8 cellular contexts compared by ENCODE assay signal in genomic region chr14:61252354-61253063, GRCh38. TPM values are rescaled to one million over a fixed set of nuclear protein-coding genes. Genes with fewer than 3 reads are reported as not detected.
A peak's percentile ranks its signal among the peaks of the same experiment; 100 is the strongest.
DNase-seq lines count a peak whose midpoint lies in the region; ATAC-seq and TF ChIP-seq lines count a peak whose summit lies in the region.

No MANE protein-coding gene starts in this region.

- H3K27me3 ChIP-seq in DND-41 (ENCODE audit: insufficient read depth, low read length, poor library complexity) (peaks cover 19% of the 10 kb centered on the region), PC-9 (ENCODE audit: insufficient read depth, low read depth) (no peaks in the 10 kb centered on the region), testis (no peaks in the 10 kb centered on the region)

- no peaks in the 10 kb centered on the region; the same call in 1 of the 2 replicates for H3F3A ChIP-seq in PC-9 (ENCODE audit: insufficient read depth, low read depth)

- BruUV-seq in PC-9 (replicated peaks; lab: Mats Ljungman, UMichigan), result no TSS peak

- peaks cover 8% of the 10 kb centered on the region for H3K4me1 Mint-ChIP-seq in neural crest cell

- H3K27ac ChIP-seq in DND-41 (ENCODE audit: low read length) (no peak overlapping the region), PC-9 (peak overlapping the region; percentile 56), testis (no peak overlapping the region)

- no peak overlapping the region for H3K27ac Mint-ChIP-seq in neural crest cell (ENCODE audit: unreplicated experiment)

- H3K36me3 Mint-ChIP-seq in neural crest cell (ENCODE audit: low read depth), result no peaks in the 10 kb centered on the region

- no peaks in the 10 kb centered on the region for H4K20me1 ChIP-seq in DND-41 (ENCODE audit: insufficient read depth, low read length)
- H4K20me1 ChIP-seq in PC-9 (ENCODE audit: insufficient read depth), result no peaks in the 10 kb centered on the region

- 26 to 35% methylated on average over 7 of the region's 7 CpGs for WGBS in testis, 2 donors

- no peak overlapping the region for H3K9ac ChIP-seq in DND-41 (ENCODE audit: low read depth, low read length)

- H2AFZ ChIP-seq in DND-41 (ENCODE audit: low read depth, low read length), result no peak overlapping the region
- peak overlapping the region; percentile 23; the same call in 1 of the 2 replicates for H2AFZ ChIP-seq in PC-9

- H3K27me3 Mint-ChIP-seq in neural crest cell (ENCODE audit: low read depth), result peaks cover 27% of the 10 kb centered on the region

- POLR2A ChIA-PET in PC-9 (lab: Charles Lee; ENCODE audit: unreplicated experiment), result interaction anchor here (0.7 kb wide), 1 partner anchor 537 kb away, joined by 5 read pairs; no protein-coding TSS in a partner anchor

- H3K4me3 Mint-ChIP-seq in neural crest cell, result no peak overlapping the region

- H3K9me3 Mint-ChIP-seq in neural crest cell, result no peaks in the 10 kb centered on the region

- H3K9me2 ChIP-seq in PC-9 (ENCODE audit: insufficient read depth), result no peaks in the 10 kb centered on the region

- ATAC-seq in DND-41 (ENCODE audit: insufficient read depth, low read depth), result peak; percentile 99
- ATAC-seq in GM21825 (IDR thresholded peaks at IDR 0.05; ENCODE audit: unreplicated experiment), result peak; percentile 81

- H3K9me3 ChIP-seq in DND-41 (ENCODE audit: insufficient read depth, low read length, severe bottlenecking) (no peaks in the 10 kb centered on the region), PC-9 (ENCODE audit: insufficient read depth, low read depth) (no peaks in the 10 kb centered on the region), testis (no peaks in the 10 kb centered on the region)

- intact Hi-C loops in PC-9 (cut with micrococcal nuclease; ENCODE audit: unreplicated experiment) (loop anchor here (1.0 to 10.0 kb wide), 11 partner anchors 150 to 1285 kb away; partner anchors contain the start of genes SIX4, SLC38A6 and TRMT5), testis (cut with DNase I; ENCODE audit: low total_unique reads) (loop anchor here (10.0 kb wide), 1 partner anchor 628 kb away; no protein-coding TSS in a partner anchor)

- H3K4me2 ChIP-seq in DND-41 (ENCODE audit: insufficient read depth, low read length) (no peak overlapping the region), PC-9 (peak overlapping the region; percentile 45)

- TF ChIP-seq POLR2A in testis (IDR thresholded peaks at IDR 0.05), result no peak

- peak; percentile 93 for TF ChIP-seq CTCF in DND-41 (IDR thresholded peaks at IDR 0.05; ENCODE audit: borderline replicate concordance, extremely low read depth, low read length, poor library complexity, severe bottlenecking)
- TF ChIP-seq CTCF in PC-9 (conservative IDR thresholded peaks at IDR 0.05), result peak; percentile 94
- peak; percentile 92 for TF ChIP-seq CTCF in neural crest cell (conservative IDR thresholded peaks at IDR 0.05)
- peak; percentile 37 to 73 (median 71) for TF ChIP-seq CTCF in testis (IDR thresholded peaks at IDR 0.05)

- DNase-seq in DND-41 (peak; percentile 75), Kasumi-1 (lab: John Stamatoyannopoulos, UW) (peak; percentile 92 to 95), PC-9 (peak; percentile 83 to 94), activated T-cell treated with anti-CD3 and anti-CD28 coated beads for 48 hours (ENCODE audit: low read depth) (peak; percentile 47), fibroblast of gingiva (ENCODE audit: low read depth) (peak; percentile 97), neural crest cell (ENCODE audit: low read depth, low spot score) (peak; percentile 62), testis (peak; percentile 88)

- CTCF ChIA-PET in PC-9 (lab: Charles Lee), result interaction anchor here (0.5 kb wide), 1 partner anchor 628 kb away, joined by 3 read pairs; no protein-coding TSS in a partner anchor

- no peaks in the 10 kb centered on the region for H3K4me1 ChIP-seq in DND-41 (ENCODE audit: insufficient read depth, low read length)
- H3K4me1 ChIP-seq in PC-9 (replicated peaks; ENCODE audit: insufficient read depth), result peaks cover 7% of the 10 kb centered on the region
- peaks cover 5% of the 10 kb centered on the region for H3K4me1 ChIP-seq in testis

- no peak overlapping the region for H3K4me3 ChIP-seq in DND-41 (ENCODE audit: low read depth in 1 of 2, low read length in 2 of 2)
- H3K4me3 ChIP-seq in PC-9, result no peak overlapping the region
- no peak overlapping the region for H3K4me3 ChIP-seq in testis

- H3K36me3 ChIP-seq in DND-41 (ENCODE audit: insufficient read depth, low read length) (no peaks in the 10 kb centered on the region), PC-9 (ENCODE audit: low read depth) (no peaks in the 10 kb centered on the region), testis (ENCODE audit: low read depth, missing control alignments) (no peaks in the 10 kb centered on the region)

- H3K79me2 ChIP-seq in DND-41 (ENCODE audit: insufficient read depth, low read length), result no peaks in the 10 kb centered on the region
- H3K79me2 ChIP-seq in PC-9 (ENCODE audit: low read depth), result no peaks in the 10 kb centered on the region

RNA-seq across cellular contexts. Expression of gene TMEM30B, which starts 28.6 kb away (rescaled TPM):
- 15.2 and 19.6 TPM in 2 replicates for total RNA-seq in PC-9 (2021)
- total RNA-seq in neural crest cell, result 0.07 TPM in 1 of 2 replicates, not detected in the other
- total RNA-seq in testis, result 10 to 100 TPM in 1 of 2 donors, 1 to 10 TPM in 1; 8.9 to 11.4 TPM
- 5.9 TPM for polyA plus RNA-seq in testis (ENCODE audit: insufficient read depth, low read depth, low replicate concordance)

Comparison
In these comparisons a context has a peak if more than half of its experiments do, and no peak if none do; other contexts are left out.
1. DNase-seq: peak in every context shown above with its lines; median percentile 97 in fibroblast of gingiva; 94 in Kasumi-1; 88 in PC-9; 88 in testis; 75 in DND-41; 62 in neural crest cell; 47 in activated T-cell treated with anti-CD3 and anti-CD28 coated beads for 48 hours.